Comparison of ENCODE assay signal across 2 cellular contexts in genomic region chr4:48078862-48079655, GRCh38.
TF ChIP-seq lines count a peak whose summit lies in the region.

No MANE protein-coding gene starts in this region.

TF ChIP-seq in SK-N-SH treated with all-trans-retinoic acid at 6 μM for 48 hours, 23 proteins besides CTCF, POLR2A, EP300 and RAD21:
- TF ChIP-seq BACH2 (CRISPR knock-in tag; IDR thresholded peaks at IDR 0.05; ENCODE audit: borderline replicate concordance), result peak; percentile 56; the same call in 1 of the 2 replicates
- TF ChIP-seq ZNF8 (CRISPR knock-in tag; IDR thresholded peaks at IDR 0.05), result 0 out of 2 replicates have a peak, but pooled peaks have one; percentile 10
- TF ChIP-seq ARNTL (CRISPR knock-in tag; IDR thresholded peaks at IDR 0.05; ENCODE audit: borderline replicate concordance, low read depth), result no peak
- 0 out of 2 replicates have a peak, but pooled peaks have one; percentile 66 for TF ChIP-seq SNAI2 (CRISPR knock-in tag; IDR thresholded peaks at IDR 0.05)
- peak; percentile 67; the same call in 1 of the 2 replicates for TF ChIP-seq ZFP3 (CRISPR knock-in tag; IDR thresholded peaks at IDR 0.05)
- peak; percentile 69; the same call in 1 of the 2 replicates for TF ChIP-seq ZNF565 (CRISPR knock-in tag; conservative IDR thresholded peaks at IDR 0.05; ENCODE audit: low read depth)
- TF ChIP-seq, protein P1, sequence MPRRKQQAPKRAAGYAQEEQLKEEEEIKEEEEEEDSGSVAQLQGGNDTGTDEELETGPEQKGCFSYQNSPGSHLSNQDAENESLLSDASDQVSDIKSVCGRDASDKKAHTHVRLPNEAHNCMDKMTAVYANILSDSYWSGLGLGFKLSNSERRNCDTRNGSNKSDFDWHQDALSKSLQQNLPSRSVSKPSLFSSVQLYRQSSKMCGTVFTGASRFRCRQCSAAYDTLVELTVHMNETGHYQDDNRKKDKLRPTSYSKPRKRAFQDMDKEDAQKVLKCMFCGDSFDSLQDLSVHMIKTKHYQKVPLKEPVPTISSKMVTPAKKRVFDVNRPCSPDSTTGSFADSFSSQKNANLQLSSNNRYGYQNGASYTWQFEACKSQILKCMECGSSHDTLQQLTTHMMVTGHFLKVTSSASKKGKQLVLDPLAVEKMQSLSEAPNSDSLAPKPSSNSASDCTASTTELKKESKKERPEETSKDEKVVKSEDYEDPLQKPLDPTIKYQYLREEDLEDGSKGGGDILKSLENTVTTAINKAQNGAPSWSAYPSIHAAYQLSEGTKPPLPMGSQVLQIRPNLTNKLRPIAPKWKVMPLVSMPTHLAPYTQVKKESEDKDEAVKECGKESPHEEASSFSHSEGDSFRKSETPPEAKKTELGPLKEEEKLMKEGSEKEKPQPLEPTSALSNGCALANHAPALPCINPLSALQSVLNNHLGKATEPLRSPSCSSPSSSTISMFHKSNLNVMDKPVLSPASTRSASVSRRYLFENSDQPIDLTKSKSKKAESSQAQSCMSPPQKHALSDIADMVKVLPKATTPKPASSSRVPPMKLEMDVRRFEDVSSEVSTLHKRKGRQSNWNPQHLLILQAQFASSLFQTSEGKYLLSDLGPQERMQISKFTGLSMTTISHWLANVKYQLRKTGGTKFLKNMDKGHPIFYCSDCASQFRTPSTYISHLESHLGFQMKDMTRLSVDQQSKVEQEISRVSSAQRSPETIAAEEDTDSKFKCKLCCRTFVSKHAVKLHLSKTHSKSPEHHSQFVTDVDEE (CRISPR knock-in tag; IDR thresholded peaks at IDR 0.05), result peak; percentile 92
- TF ChIP-seq ISL1 (CRISPR knock-in tag; IDR thresholded peaks at IDR 0.05), result peak; percentile 50
- TF ChIP-seq TOX (CRISPR knock-in tag; IDR thresholded peaks at IDR 0.05; ENCODE audit: borderline replicate concordance), result no peak
- TF ChIP-seq PPARA (CRISPR knock-in tag; IDR thresholded peaks at IDR 0.05; ENCODE audit: borderline replicate concordance), result peak; percentile 81; the same call in 1 of the 2 replicates
- TF ChIP-seq, protein P2, sequence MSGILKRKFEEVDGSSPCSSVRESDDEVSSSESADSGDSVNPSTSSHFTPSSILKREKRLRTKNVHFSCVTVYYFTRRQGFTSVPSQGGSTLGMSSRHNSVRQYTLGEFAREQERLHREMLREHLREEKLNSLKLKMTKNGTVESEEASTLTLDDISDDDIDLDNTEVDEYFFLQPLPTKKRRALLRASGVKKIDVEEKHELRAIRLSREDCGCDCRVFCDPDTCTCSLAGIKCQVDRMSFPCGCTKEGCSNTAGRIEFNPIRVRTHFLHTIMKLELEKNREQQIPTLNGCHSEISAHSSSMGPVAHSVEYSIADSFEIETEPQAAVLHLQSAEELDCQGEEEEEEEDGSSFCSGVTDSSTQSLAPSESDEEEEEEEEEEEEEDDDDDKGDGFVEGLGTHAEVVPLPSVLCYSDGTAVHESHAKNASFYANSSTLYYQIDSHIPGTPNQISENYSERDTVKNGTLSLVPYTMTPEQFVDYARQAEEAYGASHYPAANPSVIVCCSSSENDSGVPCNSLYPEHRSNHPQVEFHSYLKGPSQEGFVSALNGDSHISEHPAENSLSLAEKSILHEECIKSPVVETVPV (CRISPR knock-in tag; IDR thresholded peaks at IDR 0.05), result 0 out of 2 replicates have a peak, but pooled peaks have one; percentile 69
- TF ChIP-seq, protein P3, sequence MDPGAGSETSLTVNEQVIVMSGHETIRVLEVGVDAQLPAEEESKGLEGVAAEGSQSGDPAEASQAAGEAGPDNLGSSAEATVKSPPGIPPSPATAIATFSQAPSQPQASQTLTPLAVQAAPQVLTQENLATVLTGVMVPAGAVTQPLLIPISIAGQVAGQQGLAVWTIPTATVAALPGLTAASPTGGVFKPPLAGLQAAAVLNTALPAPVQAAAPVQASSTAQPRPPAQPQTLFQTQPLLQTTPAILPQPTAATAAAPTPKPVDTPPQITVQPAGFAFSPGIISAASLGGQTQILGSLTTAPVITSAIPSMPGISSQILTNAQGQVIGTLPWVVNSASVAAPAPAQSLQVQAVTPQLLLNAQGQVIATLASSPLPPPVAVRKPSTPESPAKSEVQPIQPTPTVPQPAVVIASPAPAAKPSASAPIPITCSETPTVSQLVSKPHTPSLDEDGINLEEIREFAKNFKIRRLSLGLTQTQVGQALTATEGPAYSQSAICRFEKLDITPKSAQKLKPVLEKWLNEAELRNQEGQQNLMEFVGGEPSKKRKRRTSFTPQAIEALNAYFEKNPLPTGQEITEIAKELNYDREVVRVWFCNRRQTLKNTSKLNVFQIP (CRISPR knock-in tag; IDR thresholded peaks at IDR 0.05; ENCODE audit: borderline replicate concordance, low read depth), result no peak
- TF ChIP-seq CSDC2 (CRISPR knock-in tag; IDR thresholded peaks at IDR 0.05), result peak; percentile 78; the same call in 1 of the 2 replicates
- TF ChIP-seq OSR1 (CRISPR knock-in tag; IDR thresholded peaks at IDR 0.05), result peak; percentile 80; the same call in 1 of the 2 replicates
- TF ChIP-seq TCF4 (CRISPR knock-in tag; IDR thresholded peaks at IDR 0.05; ENCODE audit: borderline replicate concordance), result 0 out of 2 replicates have a peak, but pooled peaks have one; percentile 12
- TF ChIP-seq RARB (CRISPR knock-in tag; IDR thresholded peaks at IDR 0.05), result no peak

TF ChIP-seq in H1, 55 proteins besides CTCF, POLR2A, EP300 and RAD21:
- TF ChIP-seq SAP30 (IDR thresholded peaks at IDR 0.05; ENCODE audit: insufficient read depth, insufficient replicate concordance, low read length) (no peak), TBP (IDR thresholded peaks at IDR 0.05; ENCODE audit: low read depth, low read length) (no peak), FOSL1 (IDR thresholded peaks at IDR 0.05; ENCODE audit: insufficient read depth, low read depth, low read length) (no peak), CHD1 (IDR thresholded peaks at IDR 0.05; ENCODE audit: low read depth, low read length) (no peak), SIN3A (conservative IDR thresholded peaks at IDR 0.05 in 1 of 2, IDR thresholded peaks at IDR 0.05 in 1 of 2; ENCODE audit: low read depth in 1 of 2, low read length in 2 of 2) (no peak), TAF1 (IDR thresholded peaks at IDR 0.05; ENCODE audit: low read depth, low read length) (no peak), SRF (IDR thresholded peaks at IDR 0.05; ENCODE audit: low read depth, low read length) (no peak), SIRT6 (IDR thresholded peaks at IDR 0.05; ENCODE audit: low read length) (no peak), RXRA (IDR thresholded peaks at IDR 0.05; ENCODE audit: insufficient read depth, low read depth, low read length) (no peak), JUND (IDR thresholded peaks at IDR 0.05; ENCODE audit: low read length) (no peak), POU5F1 (IDR thresholded peaks at IDR 0.05; ENCODE audit: low read depth, low read length) (no peak), ASH2L (IDR thresholded peaks at IDR 0.05; ENCODE audit: low read length) (no peak), PHF8 (conservative IDR thresholded peaks at IDR 0.05; ENCODE audit: low read depth, low read length) (no peak)
- TF ChIP-seq, protein P4, sequence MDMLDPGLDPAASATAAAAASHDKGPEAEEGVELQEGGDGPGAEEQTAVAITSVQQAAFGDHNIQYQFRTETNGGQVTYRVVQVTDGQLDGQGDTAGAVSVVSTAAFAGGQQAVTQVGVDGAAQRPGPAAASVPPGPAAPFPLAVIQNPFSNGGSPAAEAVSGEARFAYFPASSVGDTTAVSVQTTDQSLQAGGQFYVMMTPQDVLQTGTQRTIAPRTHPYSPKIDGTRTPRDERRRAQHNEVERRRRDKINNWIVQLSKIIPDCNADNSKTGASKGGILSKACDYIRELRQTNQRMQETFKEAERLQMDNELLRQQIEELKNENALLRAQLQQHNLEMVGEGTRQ (IDR thresholded peaks at IDR 0.05; ENCODE audit: low read length), result no peak
TF ChIP-seq in H1: peak in this region for 0.
